In genomic region chr6:47253136-47253535, GRCh38 we compare ENCODE assay signal across 23 cellular contexts.
"Had no signal": no experiment of that assay in that cellular context is flagged by ENCODE, and none has a peak within 500 bp of the region (broad histone marks: within the 10 kb centered on the region; RNA-seq: fewer than 3 reads in every experiment).

No MANE protein-coding gene starts in this region.

- H3K9me3 ChIP-seq: MG63, Peyer's patch, SJCRH30 had no signal

- H3K4me3 ChIP-seq: MG63, PC-9, Peyer's patch, SJCRH30 had no signal

- H3K27ac ChIP-seq: Peyer's patch, SJCRH30 had no signal

- H2AFZ ChIP-seq: PC-9 had no signal

- H3K4me2 ChIP-seq: PC-9 had no signal

- ATAC-seq: Right ventricle myocardium inferior, SK-N-SH treated with all-trans-retinoic acid at 6 μM for 48 hours had no signal

- DNase-seq: Karpas-422, KBM-7, MG63, NCI-H1092, NCI-H1105 treated with DMSO at 0.1 percent for 48 hours, NCI-H1436, NCI-H187, NCI-H2029, NCI-H2081 treated with DMSO at 0.1 percent for 48 hours, NCI-H2171, NCI-H226, NCI-H446, NCI-H510A, NCI-H524 treated with DMSO at 0.1 percent for 48 hours, NCI-H69, NCI-H774, OCI-M1, PC-9, Peyer's patch, SHP77 treated with DMSO at 0.1 percent for 48 hours, SJCRH30 had no signal

- H3K27me3 ChIP-seq: MG63, Peyer's patch, SJCRH30 had no signal

- H3K36me3 ChIP-seq: MG63 had no signal
